In genomic region chr19:5575553-5575952, GRCh38 we compare ENCODE assay signal across 20 cellular contexts. TPM values are rescaled to one million over a fixed set of nuclear protein-coding genes. Genes with fewer than 3 reads are reported as not detected.
"Had no signal": no experiment of that assay in that cellular context is flagged by ENCODE, and none has a peak within 500 bp of the region (broad histone marks: within the 10 kb centered on the region; RNA-seq: fewer than 3 reads in every experiment).

No MANE protein-coding gene starts in this region.

- H3K9me3 ChIP-seq: gastrocnemius medialis, lower lobe of right lung, pancreas, uterus had no signal

- H3K4me1 ChIP-seq: pancreas, uterus had no signal

- H3K9me3 Mint-ChIP-seq: natural killer cell had no signal

- H3K36me3 ChIP-seq: gastrocnemius medialis, left ventricle myocardium inferior, lower lobe of right lung, pancreas, upper lobe of left lung, uterus had no signal

- H3K27ac ChIP-seq: dorsolateral prefrontal cortex, gastrocnemius medialis, left ventricle myocardium inferior, lower lobe of right lung, pancreas, upper lobe of left lung, uterus had no signal

- H3K4me3 ChIP-seq: dorsolateral prefrontal cortex, gastrocnemius medialis, left ventricle myocardium inferior, lower lobe of right lung, pancreas, upper lobe of left lung, uterus had no signal

- H3K27ac Mint-ChIP-seq: memory B cell, mesothelial cell of epicardium, natural killer cell, progenitor cell of endocrine pancreas had no signal

- H3K27me3 ChIP-seq: dorsolateral prefrontal cortex, gastrocnemius medialis, pancreas, upper lobe of left lung, uterus had no signal

- ATAC-seq: esophagus mucosa, gastrocnemius medialis, lower lobe of right lung, natural killer cell, pancreas, right cardiac atrium had no signal

- H3K4me3 Mint-ChIP-seq: memory B cell, mesothelial cell of epicardium, natural killer cell, neural crest cell had no signal

- H3K27me3 Mint-ChIP-seq: memory B cell, progenitor cell of endocrine pancreas had no signal

- DNase-seq: cortex of kidney; dorsolateral prefrontal cortex; effector CD8-positive, alpha-beta T cell; gastrocnemius medialis; left ventricle myocardium inferior; lower lobe of right lung; natural killer cell; right cardiac atrium; small intestine; stimulated activated CD4-positive, alpha-beta T cell treated with anti-CD3 and anti-CD28 coated beads, Interleukin-2, amount 100 ng/mL, for 48 hours; stimulated activated naive CD4-positive, alpha-beta T cell treated with Interleukin-2 at 50 U/mL for 16 hours; upper lobe of left lung; uterus had no signal

- H3K36me3 Mint-ChIP-seq: natural killer cell had no signal

RNA-seq across cellular contexts. Expression of gene TINCR, which starts 7.8 kb away (rescaled TPM):
- total RNA-seq: left ventricle myocardium inferior, myocyte had no signal
